In genomic region chr9:73156593-73157187, GRCh38 we compare ENCODE assay signal across 11 cellular contexts. TPM values are rescaled to one million over a fixed set of nuclear protein-coding genes. Genes with fewer than 3 reads are reported as not detected.
DNase-seq lines count a peak whose midpoint lies in the region; ATAC-seq and TF ChIP-seq lines count a peak whose summit lies in the region.
"Had no signal": no experiment of that assay in that cellular context is flagged by ENCODE, and none has a peak within 500 bp of the region (broad histone marks: within the 10 kb centered on the region; RNA-seq: fewer than 3 reads in every experiment).

No MANE protein-coding gene starts in this region.

- no peak overlapping the region for H3K4me3 ChIP-seq in RWPE2 (ENCODE audit: severe bottlenecking)
- peak overlapping the region; percentile 24 for H3K4me3 ChIP-seq in skeletal muscle satellite cell (ENCODE audit: low read length)
- no peak overlapping the region for H3K4me3 ChIP-seq in tibial artery
- H3K4me3 ChIP-seq: left ventricle myocardium inferior had no signal

- ATAC-seq in RWPE2 (ENCODE audit: low read depth) (no peak), GM21528 (IDR thresholded peaks at IDR 0.05; ENCODE audit: low FRiP score, unreplicated experiment) (no peak)
- ATAC-seq in effector memory CD8-positive, alpha-beta T cell (replicated peaks): no peak

- peak overlapping the region; percentile 42 for H3K4me2 ChIP-seq in skeletal muscle satellite cell (ENCODE audit: low read length)

- H3K4me3 Mint-ChIP-seq in activated CD4-positive, alpha-beta T cell treated with anti-CD3 and anti-CD28 coated beads, Interleukin-2, amount 10 ng/mL, durations not matched to agents 24 days and 14 days: peak overlapping the region; percentile 60
- peak overlapping the region; percentile 48 to 65 for H3K4me3 Mint-ChIP-seq in effector memory CD8-positive, alpha-beta T cell

- H3K36me3 Mint-ChIP-seq in activated CD4-positive, alpha-beta T cell treated with anti-CD3 and anti-CD28 coated beads, Interleukin-2, amount 10 ng/mL, durations not matched to agents 24 days and 14 days (ENCODE audit: low read depth): peaks cover 38% of the 10 kb centered on the region
- peaks cover 91% of the 10 kb centered on the region for H3K36me3 Mint-ChIP-seq in effector memory CD8-positive, alpha-beta T cell (ENCODE audit: insufficient read depth)

- no peaks in the 10 kb centered on the region for H3K27me3 ChIP-seq in RWPE2 (ENCODE audit: insufficient read depth, poor library complexity, severe bottlenecking)
- H3K27me3 ChIP-seq in skeletal muscle satellite cell (ENCODE audit: control insufficient read depth, insufficient read depth, low read length): no peaks in the 10 kb centered on the region
- H3K27me3 ChIP-seq in tibial artery: no peaks in the 10 kb centered on the region

- peak overlapping the region; percentile 80 for H3K27ac Mint-ChIP-seq in activated CD4-positive, alpha-beta T cell treated with anti-CD3 and anti-CD28 coated beads, Interleukin-2, amount 10 ng/mL, durations not matched to agents 24 days and 14 days
- H3K27ac Mint-ChIP-seq in effector memory CD8-positive, alpha-beta T cell: peak overlapping the region; percentile 63 to 67

- TF ChIP-seq CTCF in RWPE2 (IDR thresholded peaks at IDR 0.05; ENCODE audit: poor library complexity, severe bottlenecking) (no peak), tibial artery (IDR thresholded peaks at IDR 0.05) (no peak)

- H3K4me1 ChIP-seq in RWPE2 (ENCODE audit: insufficient read depth, poor library complexity, severe bottlenecking): peaks cover 31% of the 10 kb centered on the region
- H3K4me1 ChIP-seq in skeletal muscle satellite cell (ENCODE audit: control insufficient read depth, insufficient read depth, low read length): peaks cover 33% of the 10 kb centered on the region
- peaks cover 0 to 52% (median 27%) of the 10 kb centered on the region in 4 donors for H3K4me1 ChIP-seq in tibial artery
- H3K4me1 ChIP-seq: parathyroid adenoma had no signal

- no peaks in the 10 kb centered on the region for H3K27me3 Mint-ChIP-seq in activated CD4-positive, alpha-beta T cell treated with anti-CD3 and anti-CD28 coated beads, Interleukin-2, amount 10 ng/mL, durations not matched to agents 24 days and 14 days
- no peaks in the 10 kb centered on the region for H3K27me3 Mint-ChIP-seq in effector memory CD8-positive, alpha-beta T cell

- H3K36me3 ChIP-seq in RWPE2 (ENCODE audit: low read depth): peaks cover 94% of the 10 kb centered on the region
- peaks cover 65% of the 10 kb centered on the region for H3K36me3 ChIP-seq in skeletal muscle satellite cell (ENCODE audit: insufficient read depth, low read length)
- H3K36me3 ChIP-seq in tibial artery: peaks cover 33 to 34% (median 33%) of the 10 kb centered on the region in 3 donors

- intact Hi-C loops in activated CD4-positive, alpha-beta T cell treated with anti-CD3 and anti-CD28 coated beads, Interleukin-2, amount 10 ng/mL, durations not matched to agents 24 days and 14 days (cut with micrococcal nuclease): loop anchor here (1.0 to 10.0 kb wide), 4 partner anchors 11 to 1392 kb away; partner anchors contain the start of gene CEMIP2
- intact Hi-C loops in tibial artery (cut with DNase I; ENCODE audit: low total_unique reads): no loop called here

- peaks cover 3% of the 10 kb centered on the region for H3K9me3 Mint-ChIP-seq in activated CD4-positive, alpha-beta T cell treated with anti-CD3 and anti-CD28 coated beads, Interleukin-2, amount 10 ng/mL, durations not matched to agents 24 days and 14 days
- H3K9me3 Mint-ChIP-seq in effector memory CD8-positive, alpha-beta T cell: no peaks in the 10 kb centered on the region

- H3K9me3 ChIP-seq in RWPE2 (ENCODE audit: severe bottlenecking): no peaks in the 10 kb centered on the region
- no peaks in the 10 kb centered on the region for H3K9me3 ChIP-seq in skeletal muscle satellite cell (replicated peaks; ENCODE audit: low read length)
- no peaks in the 10 kb centered on the region for H3K9me3 ChIP-seq in tibial artery
- H3K9me3 ChIP-seq: left ventricle myocardium inferior had no signal

- DNase-seq in activated CD4-positive, alpha-beta T cell treated with anti-CD3 and anti-CD28 coated beads, Interleukin-2, amount 10 ng/mL, durations not matched to agents 24 days and 14 days: no peak
- DNase-seq in activated CD4-positive, alpha-beta T cell treated with anti-CD3 and anti-CD28 coated beads for 48 hours: no peak
- DNase-seq in RWPE2 (ENCODE audit: low spot score): no peak
- DNase-seq in effector memory CD8-positive, alpha-beta T cell: no peak
- no peak for DNase-seq in CD1c-positive myeloid dendritic cell (ENCODE audit: extremely low spot score)
- DNase-seq in tibial artery: no peak
- DNase-seq: left ventricle myocardium inferior; stimulated activated CD4-positive, alpha-beta T cell treated with anti-CD3 and anti-CD28 coated beads, Interleukin-2, amount 100 ng/mL, for 24 hours had no signal

- peaks cover 55% of the 10 kb centered on the region for H3K4me1 Mint-ChIP-seq in activated CD4-positive, alpha-beta T cell treated with anti-CD3 and anti-CD28 coated beads, Interleukin-2, amount 10 ng/mL, durations not matched to agents 24 days and 14 days
- peaks cover 28 to 40% of the 10 kb centered on the region in 2 donors for H3K4me1 Mint-ChIP-seq in effector memory CD8-positive, alpha-beta T cell (ENCODE audit: low read depth in 2 of 2)

- H3K9ac ChIP-seq in skeletal muscle satellite cell (ENCODE audit: low read depth, low read length): no peak overlapping the region
- H3K9ac ChIP-seq: parathyroid adenoma had no signal

- H3K27ac ChIP-seq in RWPE2 (ENCODE audit: poor library complexity, severe bottlenecking): peak overlapping the region; percentile 14
- peak overlapping the region in 1 of 2 donors; percentile 35 for H3K27ac ChIP-seq in tibial artery
- H3K27ac ChIP-seq: left ventricle myocardium inferior, parathyroid adenoma had no signal

RNA-seq across cellular contexts. Expression of gene ANXA1, which starts 5.0 kb away (rescaled TPM):
- total RNA-seq in activated CD4-positive, alpha-beta T cell treated with anti-CD3 and anti-CD28 coated beads, Interleukin-2, amount 10 ng/mL, durations not matched to agents 24 days and 14 days: 37.1 and 43.2 TPM in 2 replicates
- 997 and 1,049 TPM in 2 replicates for total RNA-seq in skeletal muscle satellite cell (2012; rRNA removed)
